ENCODE assay signal across 10 cellular contexts in the genomic region with DNA sequence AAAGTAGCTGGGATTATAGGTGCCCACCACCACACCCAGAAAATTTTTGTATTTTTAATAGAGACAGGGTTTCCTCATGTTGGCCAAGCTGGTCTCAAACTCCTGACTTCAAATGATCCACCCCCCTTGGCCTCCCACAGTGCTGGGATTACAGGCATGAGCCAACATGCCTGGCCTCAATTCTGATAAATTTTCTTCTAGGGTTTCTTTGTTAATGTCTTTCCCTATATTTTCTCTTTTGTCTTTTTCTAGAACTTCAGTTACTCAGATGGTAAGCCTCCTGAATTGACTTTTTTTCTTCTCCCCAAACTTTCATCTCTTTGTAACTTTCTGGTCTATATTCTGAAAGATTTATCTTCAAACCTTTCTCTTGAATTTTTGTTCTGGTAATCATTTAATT. TPM values are rescaled to one million over a fixed set of nuclear protein-coding genes. Genes with fewer than 3 reads are reported as not detected.
"Had no signal": no experiment of that assay in that cellular context is flagged by ENCODE, and none has a peak within 500 bp of the region (broad histone marks: within the 10 kb centered on the region; RNA-seq: fewer than 3 reads in every experiment).

No MANE protein-coding gene starts in this region.

- H3K4me3 Mint-ChIP-seq: HFFc6 had no signal

- H3K4me3 ChIP-seq: HAP-1 had no signal

- ATAC-seq: HCT116, HepG2 had no signal

- H3K27me3 Mint-ChIP-seq: IgD-negative memory B cell had no signal

- DNase-seq: GOT3, H7, HFFc6 had no signal

- H3K4me1 ChIP-seq: HAP-1 had no signal

- H3K27ac Mint-ChIP-seq: HFFc6 had no signal

- H3K36me3 ChIP-seq: HAP-1 had no signal

- H3K27ac ChIP-seq: HL-60 had no signal

RNA-seq across cellular contexts. Expression of a gene that starts 51.3 kb away (rescaled TPM):
- total RNA-seq: H4, H7, HFFc6, HT1080 had no signal
- polyA plus RNA-seq: IgD-negative memory B cell had no signal
